In the genomic region with DNA sequence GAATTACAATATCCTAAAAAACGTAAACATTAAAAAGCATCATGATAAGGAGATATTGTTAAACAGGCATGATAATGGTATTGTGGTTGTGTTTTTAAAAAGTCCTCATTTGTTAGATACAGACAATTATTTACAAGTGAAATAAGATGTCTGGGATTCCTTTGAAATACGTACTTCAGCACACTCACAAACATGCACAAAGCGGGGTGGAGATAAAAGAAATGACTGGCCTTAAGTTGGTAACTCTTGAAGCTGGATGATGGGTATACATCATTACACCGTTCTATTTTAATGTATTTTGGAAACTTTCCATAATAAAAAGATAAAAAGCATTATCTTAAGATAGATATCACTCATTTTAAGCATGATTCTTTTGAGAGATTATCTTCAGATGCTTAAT, we compare ENCODE assay signal across 8 cellular contexts. TPM values are rescaled to one million over a fixed set of nuclear protein-coding genes. Genes with fewer than 3 reads are reported as not detected.
DNase-seq lines count a peak whose midpoint lies in the region; TF ChIP-seq lines count a peak whose summit lies in the region.

No MANE protein-coding gene starts in this region.

- peak overlapping the region in 1 of 8 donors; percentile 67 for H3K27ac Mint-ChIP-seq in CD8-positive, alpha-beta memory T cell

- H3F3A ChIP-seq in MM.1S (ENCODE audit: insufficient read depth, low read length), result peaks cover 7% of the 10 kb centered on the region; the same call in 1 of the 2 replicates
- peaks cover 10% of the 10 kb centered on the region for H3F3A ChIP-seq in neural cell (ENCODE audit: insufficient read depth, low read length, poor library complexity, severe bottlenecking)

- H3K4me2 ChIP-seq in MM.1S (ENCODE audit: low read depth, low read length), result peak overlapping the region; percentile 63
- H3K4me2 ChIP-seq in neural cell (ENCODE audit: low read length), result peak overlapping the region; percentile 96
- no peak overlapping the region for H3K4me2 ChIP-seq in mesendoderm (ENCODE audit: low read length)

- H2AK5ac ChIP-seq in mesendoderm (ENCODE audit: low read length), result no peak overlapping the region

- no peak overlapping the region for H3K4me3 ChIP-seq in CD8-positive, alpha-beta memory T cell (ENCODE audit: low read length)
- H3K4me3 ChIP-seq in MM.1S (ENCODE audit: low read length) (peak overlapping the region; percentile 77), coronary artery (peak overlapping the region; percentile 78), neural cell (ENCODE audit: low read length) (peak overlapping the region; percentile 70), mesendoderm (ENCODE audit: low read length) (no peak overlapping the region)

- peak overlapping the region; percentile 66; the same call in 1 of the 2 replicates for H2AFZ ChIP-seq in MM.1S (ENCODE audit: low read length)
- no peak overlapping the region for H2AFZ ChIP-seq in neural cell (ENCODE audit: low read depth, low read length)

- peaks cover 11 to 27% (median 22%) of the 10 kb centered on the region in 3 donors for H3K4me1 Mint-ChIP-seq in CD8-positive, alpha-beta memory T cell

- no peaks in the 10 kb centered on the region for H3K79me1 ChIP-seq in mesendoderm (ENCODE audit: low read length)

- no peaks in the 10 kb centered on the region for H3K9me3 Mint-ChIP-seq in CD8-positive, alpha-beta memory T cell

- no peak overlapping the region for H3K56ac ChIP-seq in mesendoderm (ENCODE audit: low read length)

- H3K4ac ChIP-seq in mesendoderm (ENCODE audit: low read depth, low read length), result no peak overlapping the region

- H3K4me3 Mint-ChIP-seq in CD8-positive, alpha-beta memory T cell, result peak overlapping the region; percentile 85 to 94 (median 92)

- no peak overlapping the region for H3K18ac ChIP-seq in mesendoderm (ENCODE audit: low read length)

- H3K9me2 ChIP-seq in MM.1S (replicated peaks; ENCODE audit: insufficient read depth, low read length) (no peaks in the 10 kb centered on the region), neural cell (ENCODE audit: insufficient read depth, low read length) (no peaks in the 10 kb centered on the region)

- no peak overlapping the region for H2BK120ac ChIP-seq in mesendoderm (ENCODE audit: low read depth, low read length)

- H3K9me3 ChIP-seq in CD8-positive, alpha-beta memory T cell (ENCODE audit: low read length), result no peaks in the 10 kb centered on the region
- H3K9me3 ChIP-seq in MM.1S (replicated peaks; ENCODE audit: insufficient read depth, low read length), result no peaks in the 10 kb centered on the region
- no peaks in the 10 kb centered on the region for H3K9me3 ChIP-seq in neural cell (ENCODE audit: low read length)

- no peak overlapping the region for H3K23ac ChIP-seq in mesendoderm (ENCODE audit: low read length)

- WGBS in mesendoderm (ENCODE audit: extremely low coverage, insufficient coverage, low lambda C conversion rate), result no CpG with 5 or more reads among the region's 4 CpGs

- no peak overlapping the region for H4K5ac ChIP-seq in mesendoderm (ENCODE audit: low read length)

- CTCF ChIA-PET in CD8-positive, alpha-beta memory T cell (lab: Charles Lee), result interaction anchor here (1.2 kb wide), 1 partner anchor 40 kb away, joined by 4 read pairs; no protein-coding TSS in a partner anchor

- no peak overlapping the region for H2BK5ac ChIP-seq in mesendoderm (ENCODE audit: low read length)

- no peaks in the 10 kb centered on the region for H3K27me3 Mint-ChIP-seq in CD8-positive, alpha-beta memory T cell

- H3K27me3 ChIP-seq in CD8-positive, alpha-beta memory T cell (ENCODE audit: insufficient read depth, low read length, poor library complexity, severe bottlenecking), result no peaks in the 10 kb centered on the region
- H3K27me3 ChIP-seq in MM.1S (replicated peaks; ENCODE audit: insufficient read depth, low read length) (no peaks in the 10 kb centered on the region), neural cell (ENCODE audit: insufficient read depth, low read depth, low read length) (no peaks in the 10 kb centered on the region), mesendoderm (ENCODE audit: insufficient read depth, low read length, poor library complexity) (no peaks in the 10 kb centered on the region)

- H3K36me3 ChIP-seq in CD8-positive, alpha-beta memory T cell (ENCODE audit: insufficient read depth, low read length), result peaks cover 4% of the 10 kb centered on the region
- H3K36me3 ChIP-seq in MM.1S (replicated peaks; ENCODE audit: insufficient read depth, low read length) (peaks cover 6% of the 10 kb centered on the region), neural cell (ENCODE audit: insufficient read depth, low read length) (no peaks in the 10 kb centered on the region), mesendoderm (ENCODE audit: control insufficient read depth, insufficient read depth, low read length) (peaks cover 2% of the 10 kb centered on the region)

- H3K4me1 ChIP-seq in CD8-positive, alpha-beta memory T cell (ENCODE audit: insufficient read depth, low read length), result peaks cover 10% of the 10 kb centered on the region
- H3K4me1 ChIP-seq in MM.1S (ENCODE audit: low read length), result no peaks in the 10 kb centered on the region
- H3K4me1 ChIP-seq in mesendoderm (ENCODE audit: control insufficient read depth, low read depth, low read length), result peaks cover 3% of the 10 kb centered on the region

- peaks cover 8 to 33% (median 9%) of the 10 kb centered on the region in 3 donors for H3K36me3 Mint-ChIP-seq in CD8-positive, alpha-beta memory T cell

- peak overlapping the region; percentile 84; the same call in 1 of the 2 replicates for H3K9ac ChIP-seq in MM.1S (ENCODE audit: low read length)
- H3K9ac ChIP-seq in neural cell (ENCODE audit: low read length), result peak overlapping the region; percentile 91
- no peak overlapping the region for H3K9ac ChIP-seq in mesendoderm (ENCODE audit: low read length)

- no peak for DNase-seq in CD8-positive, alpha-beta memory T cell
- DNase-seq in MM.1S, result no peak
- no peak for DNase-seq in coronary artery (ENCODE audit: low spot score)
- DNase-seq in NCI-H187 (lab: John Stamatoyannopoulos, UW), result no peak
- DNase-seq in iPS-NIHi7 (ENCODE audit: extremely low spot score), result no peak
- no peak for DNase-seq in GM19240 (ENCODE audit: insufficient read length, low spot score)
- no peak for DNase-seq in mesendoderm

- no peak overlapping the region for H4K8ac ChIP-seq in mesendoderm (ENCODE audit: low read depth, low read length)

- no peak for TF ChIP-seq EP300 in neural cell (conservative IDR thresholded peaks at IDR 0.05; ENCODE audit: poor library complexity, severe bottlenecking)

- H3K27ac ChIP-seq in CD8-positive, alpha-beta memory T cell (ENCODE audit: low read depth, low read length), result no peak overlapping the region
- H3K27ac ChIP-seq in MM.1S (ENCODE audit: low read length) (no peak overlapping the region), coronary artery (peak overlapping the region in 1 of 2 donors; percentile 93), neural cell (ENCODE audit: low read length) (no peak overlapping the region), mesendoderm (ENCODE audit: low read depth, low read length) (no peak overlapping the region)

- H4K20me1 ChIP-seq in MM.1S (ENCODE audit: insufficient read depth, low read length) (no peaks in the 10 kb centered on the region), neural cell (ENCODE audit: insufficient read depth) (no peaks in the 10 kb centered on the region)

- POLR2A ChIA-PET in CD8-positive, alpha-beta memory T cell (lab: Charles Lee), result no interaction called here

- H2BK15ac ChIP-seq in mesendoderm (replicated peaks; ENCODE audit: low read depth), result no peak overlapping the region

- peaks cover 15% of the 10 kb centered on the region for H3K79me2 ChIP-seq in MM.1S (ENCODE audit: low read length)
- peaks cover 28% of the 10 kb centered on the region for H3K79me2 ChIP-seq in neural cell (replicated peaks; ENCODE audit: insufficient read depth, low read length)
- H3K79me2 ChIP-seq in mesendoderm (ENCODE audit: control insufficient read depth, insufficient read depth, low read length), result no peaks in the 10 kb centered on the region

- TF ChIP-seq RAD21 in neural cell (conservative IDR thresholded peaks at IDR 0.05), result no peak

- TF ChIP-seq CTCF in MM.1S (IDR thresholded peaks at IDR 0.05; ENCODE audit: low read length), result no peak
- TF ChIP-seq CTCF in coronary artery (IDR thresholded peaks at IDR 0.05), result no peak
- TF ChIP-seq CTCF in neural cell (IDR thresholded peaks at IDR 0.05; ENCODE audit: poor library complexity, severe bottlenecking), result no peak

TF ChIP-seq in neural cell, 6 proteins besides CTCF, POLR2A, EP300 and RAD21 (continues in another document):
- no peak for TF ChIP-seq POLR2AphosphoS5 (IDR thresholded peaks at IDR 0.05)
- TF ChIP-seq TAF1 (IDR thresholded peaks at IDR 0.05; ENCODE audit: low read depth), result no peak
- TF ChIP-seq SMC3 (conservative IDR thresholded peaks at IDR 0.05; ENCODE audit: poor library complexity), result no peak

RNA-seq across cellular contexts. Expression of gene FAM200C, which starts 1.0 kb away (rescaled TPM):
- 1 to 10 TPM; 1.0 to 1.2 TPM for total RNA-seq in CD8-positive, alpha-beta memory T cell
- 0.12 TPM for polyA plus RNA-seq in CD8-positive, alpha-beta memory T cell
- polyA plus RNA-seq in neural cell, result 21.6 and 22.6 TPM in 2 replicates
- 31.9 and 34.0 TPM in 2 replicates for polyA minus RNA-seq in neural cell
- polyA plus RNA-seq in mesendoderm (2013, experiment 1 of 2), result 1.0 TPM
- polyA plus RNA-seq in mesendoderm (2013, experiment 2 of 2), result 0.97 TPM

RNA-seq across cellular contexts. Expression of gene SLU7, which starts 20.1 kb away (rescaled TPM):
- 10 to 100 TPM; 48.3 to 55.7 TPM for total RNA-seq in CD8-positive, alpha-beta memory T cell
- 94.1 TPM for polyA plus RNA-seq in CD8-positive, alpha-beta memory T cell
- 77.9 and 82.2 TPM in 2 replicates for polyA plus RNA-seq in neural cell
- polyA minus RNA-seq in neural cell, result 89.6 and 110 TPM in 2 replicates
- polyA plus RNA-seq in mesendoderm (2013, experiment 1 of 2), result 37.2 TPM
- 36.5 TPM for polyA plus RNA-seq in mesendoderm (2013, experiment 2 of 2)

RNA-seq across cellular contexts. Expression of gene PTTG1, which starts 22.8 kb away (rescaled TPM):
- 10 to 100 TPM; 79.8 to 82.2 TPM for total RNA-seq in CD8-positive, alpha-beta memory T cell
- polyA plus RNA-seq in CD8-positive, alpha-beta memory T cell, result 40.2 TPM
- polyA plus RNA-seq in neural cell, result 42.6 and 43.2 TPM in 2 replicates
- polyA minus RNA-seq in neural cell, result 16.2 and 20.7 TPM in 2 replicates
- polyA plus RNA-seq in mesendoderm (2013, experiment 1 of 2), result 311 TPM
- 308 TPM for polyA plus RNA-seq in mesendoderm (2013, experiment 2 of 2)

RNA-seq across cellular contexts. Expression of gene C1QTNF2, which starts 28.4 kb away (rescaled TPM):
- total RNA-seq in CD8-positive, alpha-beta memory T cell, result not detected
- not detected for polyA plus RNA-seq in CD8-positive, alpha-beta memory T cell
- 0.09 TPM in 1 of 2 replicates, not detected in the other for polyA plus RNA-seq in neural cell
- polyA minus RNA-seq in neural cell, result not detected in 2 replicates
- polyA plus RNA-seq in mesendoderm (2013, experiment 1 of 2), result 0.35 TPM
- 0.38 TPM for polyA plus RNA-seq in mesendoderm (2013, experiment 2 of 2)

Comparison
In these comparisons a context has a peak if more than half of its experiments do, and no peak if none do; other contexts are left out.
1. H3K4me3 ChIP-seq: peak in MM.1S (single experiment), coronary artery (single experiment) and neural cell (single experiment); none in CD8-positive, alpha-beta memory T cell (single experiment) and mesendoderm (single experiment).
2. RNA of gene FAM200C, which starts 1.0 kb away (polyA plus RNA-seq): 21.6 to 22.6 TPM in neural cell; 0.12 TPM in CD8-positive, alpha-beta memory T cell (single experiment); every median in the first group is over 10 times any median in the second.